In the genomic region with DNA sequence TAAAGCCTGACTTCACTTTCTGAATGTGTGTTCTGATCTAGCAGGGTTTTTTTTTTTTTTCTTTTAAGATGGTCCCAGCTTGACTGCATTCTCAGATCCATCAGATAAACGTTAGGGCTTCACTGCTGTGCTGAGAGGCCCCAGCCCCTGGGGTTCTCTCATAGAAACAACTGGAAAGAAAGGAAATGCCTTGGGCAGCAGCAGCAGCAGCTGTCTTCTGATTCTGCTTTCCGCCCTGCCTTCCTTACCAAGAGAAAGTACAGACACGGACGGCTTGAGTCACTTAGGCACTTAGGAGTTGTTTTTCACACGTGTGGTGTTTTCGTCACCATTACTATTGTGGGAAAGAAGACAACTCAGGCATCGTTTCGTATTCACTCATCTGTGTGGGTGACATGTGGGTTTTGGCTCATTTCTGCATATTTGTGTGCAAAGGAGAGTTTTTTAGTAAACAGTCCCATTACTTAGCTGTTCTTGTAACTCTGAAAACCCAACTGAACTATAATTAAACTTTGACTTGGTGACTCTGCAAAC, we compare ENCODE assay signal across 8 cellular contexts.
DNase-seq lines count a peak whose midpoint lies in the region; ATAC-seq and TF ChIP-seq lines count a peak whose summit lies in the region.

No MANE protein-coding gene starts in this region.

- in situ Hi-C loops in IMR-90 (cut with MboI; ENCODE audit: low sequenced_read_pairs) = no loop called here

- no TSS peak for BruUV-seq in IMR-90 (replicated peaks; lab: Mats Ljungman, UMichigan)

- no peak overlapping the region for H3K18ac ChIP-seq in IMR-90 (ENCODE audit: low read depth, low read length)

- dilution Hi-C loops in IMR-90 (cut with HindIII; ENCODE audit: low sequenced_read_pairs, unreplicated experiment) = no loop called here

- peak overlapping the region; percentile 59 for H2BK5ac ChIP-seq in IMR-90 (ENCODE audit: low read depth, low read length, poor library complexity, severe bottlenecking)

- H3K4me1 ChIP-seq in IMR-90 (ENCODE audit: control insufficient read depth, insufficient read depth, low read length) = peaks cover 17% of the 10 kb centered on the region
- peaks cover 0 to 34% (median 12%) of the 10 kb centered on the region in 4 donors for H3K4me1 ChIP-seq in tibial artery

- 10% methylated on average over 2 of the region's 8 CpGs; no CpG with 5 or more reads in 1 of the 2 experiments for WGBS in IMR-90 (ENCODE audit: extremely low coverage in 2 of 2, insufficient read length in 1 of 2), 2 experiments

- no peaks in the 10 kb centered on the region for H3K9me3 ChIP-seq in IMR-90 (ENCODE audit: control insufficient read depth, insufficient read depth, low read length)
- H3K9me3 ChIP-seq in tibial artery = no peaks in the 10 kb centered on the region

- H2BK120ac ChIP-seq in IMR-90 (ENCODE audit: low read depth, low read length) = peak overlapping the region; percentile 73

- peak overlapping the region; percentile 59 for H2AK9ac ChIP-seq in IMR-90 (replicated peaks; ENCODE audit: low read depth, low read length, poor library complexity)

- H3K14ac ChIP-seq in IMR-90 (replicated peaks; ENCODE audit: low read depth, low read length) = peak overlapping the region; percentile 67

- H3K9ac ChIP-seq in IMR-90 (ENCODE audit: low read depth, low read length) = no peak overlapping the region

- peak overlapping the region; percentile 33; the same call in 1 of the 2 replicates for H3K27ac ChIP-seq in IMR-90 (ENCODE audit: insufficient read depth, low read length)
- peak overlapping the region; percentile 35 to 63 for H3K27ac ChIP-seq in tibial artery

- peak overlapping the region; percentile 18 for H3K4me2 ChIP-seq in IMR-90 (ENCODE audit: low read depth, low read length)

- 0 out of 4 replicates have a peak, but pooled peaks cover 0 to 8% of the 10 kb centered on the region in 2 experiments for H3K79me1 ChIP-seq in IMR-90 (ENCODE audit: low read depth in 1 of 2, low read length in 2 of 2)

- peak; percentile 27; the same call in 1 of the 2 replicates for TF ChIP-seq RAD21 in IMR-90 (IDR thresholded peaks at IDR 0.05; ENCODE audit: low read length)

- H3K4ac ChIP-seq in IMR-90 (ENCODE audit: low read depth, low read length) = peak overlapping the region; percentile 65

- H4K5ac ChIP-seq in IMR-90 (ENCODE audit: low read depth, low read length) = no peak overlapping the region

- CTCF ChIA-PET in IMR-90 (lab: Yijun Ruan, JAX) = interaction anchor here (0.6 to 0.9 kb wide), 2 partner anchors 21 to 53 kb away, joined by 4 to 6 read pairs; no protein-coding TSS in a partner anchor

- intact Hi-C loops in IMR-90 (cut with micrococcal nuclease) = loop anchor here (5.0 kb wide), 1 partner anchor 50 kb away; no protein-coding TSS in a partner anchor
- intact Hi-C loops in tibial artery (cut with DNase I; ENCODE audit: low total_unique reads) = no loop called here

- peak overlapping the region; percentile 65 for H2AFZ ChIP-seq in IMR-90 (replicated peaks; ENCODE audit: low read length, poor library complexity)

- peak overlapping the region; percentile 63; the same call in 2 of the 3 replicates for H2BK15ac ChIP-seq in IMR-90 (ENCODE audit: low read depth, low read length)

- H4K20me1 ChIP-seq in IMR-90 (ENCODE audit: insufficient read depth, low read length) = no peaks in the 10 kb centered on the region

- peak overlapping the region; percentile 7; the same call in 1 of the 2 replicates for H2BK20ac ChIP-seq in IMR-90 (ENCODE audit: low read depth, low read length)

- ATAC-seq in GM21447 (IDR thresholded peaks at IDR 0.05; ENCODE audit: unreplicated experiment) (peak; percentile 79), IMR-90 (ENCODE audit: low read depth) (peak; percentile 75)

- H3K36me3 ChIP-seq in IMR-90 (ENCODE audit: control insufficient read depth, insufficient read depth, low read length) = peaks cover 1% of the 10 kb centered on the region; the same call in 1 of the 2 replicates
- H3K36me3 ChIP-seq in tibial artery = peaks cover 38 to 47% (median 42%) of the 10 kb centered on the region in 3 donors

- TF ChIP-seq POLR2A in IMR-90 (IDR thresholded peaks at IDR 0.05; ENCODE audit: low read depth, low read length) = peak; percentile 64

- H3K23ac ChIP-seq in IMR-90 (ENCODE audit: low read depth, low read length) = peak overlapping the region; percentile 39; the same call in 1 of the 2 replicates

- peak overlapping the region; percentile 44; the same call in 1 of the 2 replicates for H3K56ac ChIP-seq in IMR-90 (ENCODE audit: extremely low read depth, insufficient read depth, low read length)

- no peaks in the 10 kb centered on the region for H3K27me3 ChIP-seq in IMR-90 (ENCODE audit: control insufficient read depth, insufficient read depth, low read length)
- H3K27me3 ChIP-seq in tibial artery = no peaks in the 10 kb centered on the region

- no peak overlapping the region for H2AK5ac ChIP-seq in IMR-90 (ENCODE audit: low read depth, low read length)

- H3K4me3 ChIP-seq in IMR-90 (ENCODE audit: insufficient read depth, low read depth, low read length) (peak overlapping the region; percentile 4; the same call in 1 of the 2 replicates), tibial artery (no peak overlapping the region)

- TF ChIP-seq CTCF in IMR-90 (conservative IDR thresholded peaks at IDR 0.05; ENCODE audit: low read depth, low read length) = no peak
- TF ChIP-seq CTCF in tibial artery (IDR thresholded peaks at IDR 0.05) = no peak

- DNase-seq in CD1c-positive myeloid dendritic cell (ENCODE audit: extremely low spot score) = peak; percentile 94
- DNase-seq in IMR-90 = peak; percentile 99
- peak; percentile 71 to 75 for DNase-seq in activated T-cell treated with anti-CD3 and anti-CD28 coated beads, Interleukin-2, amount 50 U/mL, for 48 hours
- DNase-seq in fibroblast of the conjunctiva (ENCODE audit: low read depth) = peak; percentile 56
- peak; percentile 79 for DNase-seq in pons (ENCODE audit: low spot score)
- DNase-seq in tibial artery = peak in 1 of 2 donors; percentile 66
- DNase-seq in NCI-H510A treated with DMSO at 0.1 percent for 48 hours (lab: John Stamatoyannopoulos, UW) = no peak

- peak overlapping the region; percentile 57 for H4K91ac ChIP-seq in IMR-90 (ENCODE audit: insufficient read depth, low read depth, low read length)

- H4K8ac ChIP-seq in IMR-90 (ENCODE audit: low read depth in 2 of 2, low read length in 2 of 2) = peak overlapping the region in 1 of 2 experiments; percentile 49; a peak in 2 of 4 replicates

- POLR2A ChIA-PET in IMR-90 (lab: Charles Lee; ENCODE audit: unreplicated experiment) = no interaction called here

- H3K9me1 ChIP-seq in IMR-90 (ENCODE audit: insufficient read depth, low read length) = peaks cover 15% of the 10 kb centered on the region

TF ChIP-seq in IMR-90, 13 proteins besides CTCF, POLR2A, EP300 and RAD21:
- TF ChIP-seq, protein P1, sequence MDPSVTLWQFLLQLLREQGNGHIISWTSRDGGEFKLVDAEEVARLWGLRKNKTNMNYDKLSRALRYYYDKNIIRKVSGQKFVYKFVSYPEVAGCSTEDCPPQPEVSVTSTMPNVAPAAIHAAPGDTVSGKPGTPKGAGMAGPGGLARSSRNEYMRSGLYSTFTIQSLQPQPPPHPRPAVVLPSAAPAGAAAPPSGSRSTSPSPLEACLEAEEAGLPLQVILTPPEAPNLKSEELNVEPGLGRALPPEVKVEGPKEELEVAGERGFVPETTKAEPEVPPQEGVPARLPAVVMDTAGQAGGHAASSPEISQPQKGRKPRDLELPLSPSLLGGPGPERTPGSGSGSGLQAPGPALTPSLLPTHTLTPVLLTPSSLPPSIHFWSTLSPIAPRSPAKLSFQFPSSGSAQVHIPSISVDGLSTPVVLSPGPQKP (IDR thresholded peaks at IDR 0.05; ENCODE audit: borderline replicate concordance, low read depth, low read length) = no peak
- TF ChIP-seq MAZ (IDR thresholded peaks at IDR 0.05; ENCODE audit: borderline replicate concordance, low read depth, low read length) (peak; percentile 21; the same call in 1 of the 2 replicates), MXI1 (IDR thresholded peaks at IDR 0.05; ENCODE audit: borderline replicate concordance, low read depth, low read length) (no peak), RFX5 (IDR thresholded peaks at IDR 0.05; ENCODE audit: low read depth, low read length) (no peak), FOS (IDR thresholded peaks at IDR 0.05; ENCODE audit: low read depth, low read length) (peak; percentile 81), CEBPB (IDR thresholded peaks at IDR 0.05; ENCODE audit: low read depth, low read length) (peak; percentile 64), MAFK (IDR thresholded peaks at IDR 0.05; ENCODE audit: low read depth, low read length) (no peak), SMC3 (IDR thresholded peaks at IDR 0.05; ENCODE audit: low read depth, low read length) (peak; percentile 34; the same call in 1 of the 2 replicates), CHD1 (IDR thresholded peaks at IDR 0.05; ENCODE audit: low read depth, low read length) (no peak), USF2 (IDR thresholded peaks at IDR 0.05; ENCODE audit: low read depth, low read length) (0 out of 2 replicates have a peak, but pooled peaks have one; percentile 44), BHLHE40 (IDR thresholded peaks at IDR 0.05; ENCODE audit: low read depth, low read length) (peak; percentile 97), NFE2L2 (IDR thresholded peaks at IDR 0.05; ENCODE audit: low read depth, low read length) (peak; percentile 10; the same call in 1 of the 2 replicates), RCOR1 (IDR thresholded peaks at IDR 0.05; ENCODE audit: insufficient replicate concordance, low read length) (no peak)
TF ChIP-seq in IMR-90: peak in this region for 7.
